1 cellular context compared by ENCODE assay signal in the genomic region with DNA sequence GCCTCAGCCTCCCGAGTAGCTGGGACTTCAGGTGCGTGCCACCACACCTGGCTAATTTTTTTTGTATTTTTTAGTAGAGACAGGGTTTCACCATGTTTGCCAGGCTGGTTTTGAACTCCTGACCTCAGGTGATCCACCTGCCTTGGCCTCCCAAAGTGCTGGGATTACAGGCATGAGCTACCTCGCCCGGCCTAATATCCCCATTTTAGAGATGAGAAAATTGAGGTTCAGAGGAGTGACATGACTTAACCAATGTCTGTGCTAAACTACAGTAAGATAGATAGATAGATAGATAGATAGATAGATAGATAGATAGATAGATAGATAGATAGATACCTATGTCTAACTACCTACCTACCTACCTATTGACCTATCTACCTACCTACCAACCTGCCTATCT.
A peak's percentile ranks its signal among the peaks of the same experiment; 100 is the strongest.
TF ChIP-seq lines count a peak whose summit lies in the region.
"Not testable (repeated sequence)": the region's sequence is repeated elsewhere in the genome, so short reads cannot be mapped to it uniquely, and the experiment has no call there.

No MANE protein-coding gene starts in this region.

TF ChIP-seq in K562, 482 proteins besides CTCF, POLR2A, EP300 and RAD21:
- TF ChIP-seq SMARCA5 (IDR thresholded peaks at IDR 0.05) (peak; percentile 80; the same call in 1 of the 2 replicates), DACH1 (IDR thresholded peaks at IDR 0.05; ENCODE audit: partially characterized antibody) (peak; percentile 95), BCOR (IDR thresholded peaks at IDR 0.05) (peak; percentile 97), RBM25 (IDR thresholded peaks at IDR 0.05; ENCODE audit: low read depth, low read length, severe bottlenecking) (peak; percentile 74), SP1 (CRISPR knock-in tag; IDR thresholded peaks at IDR 0.05) (0 out of 2 replicates have a peak, but pooled peaks have one; percentile 5), HDAC2 (IDR thresholded peaks at IDR 0.05) (peak; percentile 86), RCOR1 (IDR thresholded peaks at IDR 0.05; ENCODE audit: borderline replicate concordance in 1 of 2, low read depth in 2 of 2, low read length in 2 of 2) (0 out of 4 replicates have a peak, but pooled peaks of 1 of the 2 experiments have one; percentile 35)
- TF ChIP-seq, protein P1, sequence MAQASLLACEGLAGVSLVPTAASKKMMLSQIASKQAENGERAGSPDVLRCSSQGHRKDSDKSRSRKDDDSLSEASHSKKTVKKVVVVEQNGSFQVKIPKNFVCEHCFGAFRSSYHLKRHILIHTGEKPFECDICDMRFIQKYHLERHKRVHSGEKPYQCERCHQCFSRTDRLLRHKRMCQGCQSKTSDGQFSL (CRISPR knock-in tag; IDR thresholded peaks at IDR 0.05) = peak; percentile 17; the same call in 1 of the 2 replicates
- TF ChIP-seq, protein P1 (tag; IDR thresholded peaks at IDR 0.05) = not testable (repeated sequence)
- TF ChIP-seq, protein P2, sequence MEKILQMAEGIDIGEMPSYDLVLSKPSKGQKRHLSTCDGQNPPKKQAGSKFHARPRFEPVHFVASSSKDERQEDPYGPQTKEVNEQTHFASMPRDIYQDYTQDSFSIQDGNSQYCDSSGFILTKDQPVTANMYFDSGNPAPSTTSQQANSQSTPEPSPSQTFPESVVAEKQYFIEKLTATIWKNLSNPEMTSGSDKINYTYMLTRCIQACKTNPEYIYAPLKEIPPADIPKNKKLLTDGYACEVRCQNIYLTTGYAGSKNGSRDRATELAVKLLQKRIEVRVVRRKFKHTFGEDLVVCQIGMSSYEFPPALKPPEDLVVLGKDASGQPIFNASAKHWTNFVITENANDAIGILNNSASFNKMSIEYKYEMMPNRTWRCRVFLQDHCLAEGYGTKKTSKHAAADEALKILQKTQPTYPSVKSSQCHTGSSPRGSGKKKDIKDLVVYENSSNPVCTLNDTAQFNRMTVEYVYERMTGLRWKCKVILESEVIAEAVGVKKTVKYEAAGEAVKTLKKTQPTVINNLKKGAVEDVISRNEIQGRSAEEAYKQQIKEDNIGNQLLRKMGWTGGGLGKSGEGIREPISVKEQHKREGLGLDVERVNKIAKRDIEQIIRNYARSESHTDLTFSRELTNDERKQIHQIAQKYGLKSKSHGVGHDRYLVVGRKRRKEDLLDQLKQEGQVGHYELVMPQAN (IDR thresholded peaks at IDR 0.05; ENCODE audit: borderline replicate concordance) = 0 out of 2 replicates have a peak, but pooled peaks have one; percentile 24
